In the genomic region with DNA sequence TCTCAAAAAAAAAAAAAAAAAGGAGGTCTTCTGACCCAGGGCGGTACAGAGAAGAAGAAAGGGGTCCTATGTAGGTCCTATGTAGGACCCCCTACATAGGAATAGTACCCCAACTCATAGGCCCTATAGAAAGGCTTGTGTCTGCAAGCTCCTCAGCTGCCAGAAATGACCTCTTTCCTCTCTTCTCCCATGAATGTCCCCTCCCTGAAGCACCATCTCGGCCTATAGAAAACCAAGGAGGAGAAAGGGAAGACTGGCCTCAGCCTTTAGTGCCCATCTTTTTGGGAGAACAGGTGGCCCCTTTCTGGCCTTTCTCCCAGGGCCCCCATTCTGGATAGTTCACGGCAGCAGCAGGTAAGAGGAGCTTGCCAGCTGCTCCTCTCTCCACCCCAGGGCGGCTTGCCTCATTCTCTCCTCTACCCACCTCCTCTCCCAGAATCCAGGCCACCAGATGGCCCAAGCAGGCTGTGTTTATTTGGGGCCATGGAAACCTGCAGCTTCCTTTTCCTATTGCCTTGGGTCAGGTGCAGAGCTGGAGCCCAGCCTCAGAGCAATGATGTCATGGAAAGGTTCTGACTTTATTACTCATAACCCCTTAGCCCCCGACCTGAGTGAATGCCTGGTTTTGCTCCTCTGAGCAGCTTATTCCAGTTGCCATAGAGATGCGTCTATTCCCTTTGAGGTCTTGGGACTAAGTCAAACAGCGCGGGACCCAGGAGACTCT, we compare ENCODE assay signal across 8 cellular contexts.
DNase-seq lines count a peak whose midpoint lies in the region; ATAC-seq lines count a peak whose summit lies in the region.

No MANE protein-coding gene starts in this region.

- peak overlapping the region; percentile 85 for H3K27ac ChIP-seq in substantia nigra (ENCODE audit: low read depth, low read length, poor library complexity, severe bottlenecking)

- H3K27ac Mint-ChIP-seq in activated naive CD8-positive, alpha-beta T cell = peak overlapping the region; percentile 64

- H3K4me3 Mint-ChIP-seq in activated naive CD8-positive, alpha-beta T cell = peak overlapping the region; percentile 91

- ATAC-seq in HG03520 (IDR thresholded peaks at IDR 0.05; ENCODE audit: unreplicated experiment) = no peak

- H3K4me1 Mint-ChIP-seq in activated naive CD8-positive, alpha-beta T cell (ENCODE audit: low read depth) = peaks cover 29% of the 10 kb centered on the region

- no peaks in the 10 kb centered on the region for H3K9me3 Mint-ChIP-seq in activated naive CD8-positive, alpha-beta T cell (ENCODE audit: low read depth)

- no peaks in the 10 kb centered on the region for H3K27me3 Mint-ChIP-seq in activated naive CD8-positive, alpha-beta T cell

- H3K36me3 Mint-ChIP-seq in activated naive CD8-positive, alpha-beta T cell = peaks cover 10% of the 10 kb centered on the region

- DNase-seq in DMS 273 (lab: John Stamatoyannopoulos, UW; ENCODE audit: unreplicated experiment) = peak; percentile 99
- peak; percentile 89 for DNase-seq in NCI-H146 (lab: John Stamatoyannopoulos, UW)
- peak; percentile 47 for DNase-seq in iris pigment epithelial cell (ENCODE audit: low read depth)
- peak in 8 of 49 donors; percentile 16 to 86 (median 38) for DNase-seq in substantia nigra (lab: John Stamatoyannopoulos, UW)
- no peak for DNase-seq in GM19238 (ENCODE audit: insufficient read length, low spot score)
- DNase-seq in DMS79 treated with DMSO at 0.1 percent for 48 hours (lab: John Stamatoyannopoulos, UW) = no peak

Comparison
In these comparisons a context has a peak if more than half of its experiments do, and no peak if none do; other contexts are left out.
1. DNase-seq: peak in DMS 273 (single experiment), NCI-H146 (single experiment) and iris pigment epithelial cell (single experiment); none in GM19238 (single experiment) and DMS79 treated with DMSO at 0.1 percent for 48 hours (single experiment).